In genomic region chr17:72489273-72489641, GRCh38 we compare ENCODE assay signal across 1 cellular context.
TF ChIP-seq lines count a peak whose summit lies in the region.

No MANE protein-coding gene starts in this region.

TF ChIP-seq in HepG2, 621 proteins besides CTCF, POLR2A, EP300 and RAD21 (continued from another document and continues in another):
- TF ChIP-seq ZSCAN5A (CRISPR knock-in tag; IDR thresholded peaks at IDR 0.05; ENCODE audit: borderline replicate concordance) (no peak), GPN1 (CRISPR knock-in tag; IDR thresholded peaks at IDR 0.05; ENCODE audit: borderline replicate concordance) (no peak), TEAD3 (CRISPR knock-in tag; optimal IDR thresholded peaks at IDR 0.05; ENCODE audit: borderline replicate concordance) (peak; percentile 44), ZNF646 (CRISPR knock-in tag; IDR thresholded peaks at IDR 0.05) (no peak), ZNF687 (CRISPR knock-in tag; IDR thresholded peaks at IDR 0.05) (peak; percentile 50), CCDC6 (CRISPR knock-in tag; IDR thresholded peaks at IDR 0.05) (no peak), ZNF547 (CRISPR knock-in tag; IDR thresholded peaks at IDR 0.05) (0 out of 2 replicates have a peak, but pooled peaks have one; percentile 47), IRF1 (CRISPR knock-in tag; IDR thresholded peaks at IDR 0.05; ENCODE audit: low read depth) (no peak), TARDBP (CRISPR knock-in tag; IDR thresholded peaks at IDR 0.05) (no peak; the same call in 1 of the 2 replicates), DZIP1 (CRISPR knock-in tag; IDR thresholded peaks at IDR 0.05) (no peak), POGZ (CRISPR knock-in tag; IDR thresholded peaks at IDR 0.05) (no peak), ZNF251 (CRISPR knock-in tag; IDR thresholded peaks at IDR 0.05) (no peak), XBP1 (CRISPR knock-in tag; IDR thresholded peaks at IDR 0.05) (no peak), ZFP1 (CRISPR knock-in tag; IDR thresholded peaks at IDR 0.05) (no peak), ZNF777 (CRISPR knock-in tag; IDR thresholded peaks at IDR 0.05) (no peak), CENPT (CRISPR knock-in tag; IDR thresholded peaks at IDR 0.05; ENCODE audit: low read depth) (no peak), ZNF256 (CRISPR knock-in tag; conservative IDR thresholded peaks at IDR 0.05) (peak; percentile 79; the same call in 1 of the 2 replicates), ZNF784 (CRISPR knock-in tag; IDR thresholded peaks at IDR 0.05; ENCODE audit: borderline replicate concordance) (no peak), AHR (CRISPR knock-in tag; IDR thresholded peaks at IDR 0.05) (no peak), EED (CRISPR knock-in tag; IDR thresholded peaks at IDR 0.05) (no peak), ZNF770 (CRISPR knock-in tag; IDR thresholded peaks at IDR 0.05) (no peak), CREB1 (IDR thresholded peaks at IDR 0.05) (no peak), CREB1 (CRISPR knock-in tag; IDR thresholded peaks at IDR 0.05) (no peak; the same call in 1 of the 2 replicates), FOSL1 (CRISPR knock-in tag; IDR thresholded peaks at IDR 0.05; ENCODE audit: borderline replicate concordance) (no peak), JUN (CRISPR knock-in tag; IDR thresholded peaks at IDR 0.05) (no peak), ZNF879 (CRISPR knock-in tag; IDR thresholded peaks at IDR 0.05) (no peak), MTF1 (CRISPR knock-in tag; IDR thresholded peaks at IDR 0.05) (no peak), RFXAP (CRISPR knock-in tag; IDR thresholded peaks at IDR 0.05; ENCODE audit: borderline replicate concordance) (no peak), KLF11 (CRISPR knock-in tag; IDR thresholded peaks at IDR 0.05) (no peak), ZNF24 (IDR thresholded peaks at IDR 0.05) (no peak), ZNF274 (CRISPR knock-in tag; IDR thresholded peaks at IDR 0.05) (0 out of 2 replicates have a peak, but pooled peaks have one; percentile 22), TBX3 (IDR thresholded peaks at IDR 0.05; ENCODE audit: borderline replicate concordance) (no peak), MLX (CRISPR knock-in tag; IDR thresholded peaks at IDR 0.05) (no peak), KMT2B (CRISPR knock-in tag; IDR thresholded peaks at IDR 0.05) (no peak), ZNF367 (CRISPR knock-in tag; IDR thresholded peaks at IDR 0.05; ENCODE audit: borderline replicate concordance) (no peak), ZNF253 (CRISPR knock-in tag; IDR thresholded peaks at IDR 0.05; ENCODE audit: borderline replicate concordance) (no peak), ZBTB39 (CRISPR knock-in tag; IDR thresholded peaks at IDR 0.05) (no peak), NR2C2 (CRISPR knock-in tag; IDR thresholded peaks at IDR 0.05; ENCODE audit: borderline replicate concordance) (no peak), MED1 (CRISPR knock-in tag; IDR thresholded peaks at IDR 0.05) (no peak), XRCC5 (optimal IDR thresholded peaks at IDR 0.05; ENCODE audit: low read length) (peak; percentile 43)
